Comparison of ENCODE assay signal across 13 cellular contexts in genomic region chr22:17131686-17132085, GRCh38. TPM values are rescaled to one million over a fixed set of nuclear protein-coding genes. Genes with fewer than 3 reads are reported as not detected.
DNase-seq lines count a peak whose midpoint lies in the region; ATAC-seq, FAIRE-seq and TF ChIP-seq lines count a peak whose summit lies in the region.
"Had no signal": no experiment of that assay in that cellular context is flagged by ENCODE, and none has a peak within 500 bp of the region (broad histone marks: within the 10 kb centered on the region; RNA-seq: fewer than 3 reads in every experiment).

No MANE protein-coding gene starts in this region.

- H3K4me1 Mint-ChIP-seq in activated CD4-positive, alpha-beta T cell treated with anti-CD3 and anti-CD28 coated beads, Interleukin-2, amount 10 ng/mL, durations not matched to agents 7 days and 5 days, result no peaks in the 10 kb centered on the region

- H3K36me3 ChIP-seq in HEK293 (ENCODE audit: control insufficient read depth in 2 of 2, insufficient read depth in 1 of 2, low read length in 2 of 2) (peaks cover 0 to under 1% of the 10 kb centered on the region in 2 experiments; a peak in 2 of 3 replicates), left ventricle myocardium inferior (no peaks in the 10 kb centered on the region), thyroid gland (no peaks in the 10 kb centered on the region)
- H3K36me3 ChIP-seq: Peyer's patch, uterus had no signal

- no peak for TF ChIP-seq RAD21 in A549 (conservative IDR thresholded peaks at IDR 0.05 in 1 of 2, IDR thresholded peaks at IDR 0.05 in 1 of 2)

- POLR2A ChIA-PET in A549 (lab: Yijun Ruan, JAX), result interaction anchor here (1.0 to 1.4 kb wide), 2 partner anchors 27 to 40 kb away, joined by 3 to 5 read pairs; no protein-coding TSS in a partner anchor
- POLR2A ChIA-PET in HEK293 (lab: Yijun Ruan, JAX), result interaction anchor here (0.9 kb wide), 1 partner anchor 27 kb away, joined by 3 read pairs; the partner anchor contains the start of gene HDHD5
- POLR2A ChIA-PET in activated CD4-positive, alpha-beta T cell treated with anti-CD3 and anti-CD28 coated beads, Interleukin-2, amount 10 ng/mL, durations not matched to agents 7 days and 5 days (lab: Charles Lee), result no interaction called here

- CTCF ChIA-PET in A549 (lab: Yijun Ruan, JAX) (interaction anchor here (0.8 to 1.0 kb wide), 4 partner anchors 12 to 370 kb away, joined by 3 to 4 read pairs (median 4); no protein-coding TSS in a partner anchor), HEK293 (lab: Yijun Ruan, JAX) (interaction anchor here (0.7 to 1.3 kb wide), 4 partner anchors 14 to 40 kb away, joined by 3 to 7 read pairs (median 3); no protein-coding TSS in a partner anchor)
- CTCF ChIA-PET in activated CD4-positive, alpha-beta T cell treated with anti-CD3 and anti-CD28 coated beads, Interleukin-2, amount 10 ng/mL, durations not matched to agents 7 days and 5 days (lab: Charles Lee), result interaction anchor here (1.7 kb wide), 1 partner anchor 12 kb away, joined by 3 read pairs; no protein-coding TSS in a partner anchor

- H3K9me3 Mint-ChIP-seq in activated CD4-positive, alpha-beta T cell treated with anti-CD3 and anti-CD28 coated beads, Interleukin-2, amount 10 ng/mL, durations not matched to agents 7 days and 5 days, result no peaks in the 10 kb centered on the region

- no peak overlapping the region for H3K4me2 ChIP-seq in A549

- no peak for TF ChIP-seq EP300 in A549 (IDR thresholded peaks at IDR 0.05)

- H3K36me3 Mint-ChIP-seq in activated CD4-positive, alpha-beta T cell treated with anti-CD3 and anti-CD28 coated beads, Interleukin-2, amount 10 ng/mL, durations not matched to agents 7 days and 5 days (ENCODE audit: low read depth), result peaks cover 3% of the 10 kb centered on the region

- no peak overlapping the region for H3K4me3 Mint-ChIP-seq in activated CD4-positive, alpha-beta T cell treated with anti-CD3 and anti-CD28 coated beads, Interleukin-2, amount 10 ng/mL, durations not matched to agents 7 days and 5 days

- WGBS in A549 (ENCODE audit: missing lambda C conversion rate), result 29% methylated on average over 5 of the region's 5 CpGs
- 47 to 50% methylated on average over 5 of the region's 5 CpGs for WGBS in thyroid gland, 2 donors

- H3K4me3 ChIP-seq in A549 (no peak overlapping the region), HEK293 (ENCODE audit: low read depth, low read length) (no peak overlapping the region), left ventricle myocardium inferior (peak overlapping the region; percentile 42), thyroid gland (replicated peaks in 1 of 3) (no peak overlapping the region)
- H3K4me3 ChIP-seq: mucosa of descending colon, Peyer's patch, uterus had no signal

- intact Hi-C loops in left ventricle myocardium inferior (cut with micrococcal nuclease) (no loop called here), thyroid gland (cut with DNase I) (no loop called here)

- TF ChIP-seq POLR2A in A549 (IDR thresholded peaks at IDR 0.05; ENCODE audit: low read length) (no peak), thyroid gland (IDR thresholded peaks at IDR 0.05) (no peak)

- H3K27ac ChIP-seq in A549, result no peak overlapping the region
- no peak overlapping the region for H3K27ac ChIP-seq in HEK293 (ENCODE audit: extremely low read depth, low read depth, low read length)
- H3K27ac ChIP-seq in left ventricle myocardium inferior (replicated peaks), result peak overlapping the region; percentile 47
- H3K27ac ChIP-seq in thyroid gland, result no peak overlapping the region
- H3K27ac ChIP-seq: Peyer's patch, uterus had no signal

- no peak for FAIRE-seq in A549 (lab: Jason Lieb, UNC)
- FAIRE-seq: endometrium had no signal

- H3K27me3 ChIP-seq in left ventricle myocardium inferior (ENCODE audit: low read depth) (no peaks in the 10 kb centered on the region), thyroid gland (no peaks in the 10 kb centered on the region)
- H3K27me3 ChIP-seq: Peyer's patch, uterus had no signal

- H3K27me3 Mint-ChIP-seq in activated CD4-positive, alpha-beta T cell treated with anti-CD3 and anti-CD28 coated beads, Interleukin-2, amount 10 ng/mL, durations not matched to agents 7 days and 5 days, result no peaks in the 10 kb centered on the region

- DNase-seq in A549 (ENCODE audit: low read depth in 1 of 2, low spot score in 1 of 2), result no peak
- peak; percentile 37 for DNase-seq in NCI-H774 (lab: John Stamatoyannopoulos, UW)
- DNase-seq in left ventricle myocardium inferior, result no peak
- DNase-seq in thyroid gland, result no peak
- no peak for DNase-seq in mucosa of gallbladder (ENCODE audit: low spot score)
- DNase-seq in activated CD4-positive, alpha-beta T cell treated with anti-CD3 and anti-CD28 coated beads, Interleukin-2, amount 10 ng/mL, durations not matched to agents 7 days and 5 days, result no peak
- DNase-seq in activated T-cell treated with anti-CD3 and anti-CD28 coated beads, Interleukin-2, amount 50 U/mL, for 48 hours, result no peak
- DNase-seq: hippocampal formation, mucosa of descending colon, uterus had no signal

- peak; percentile 66 to 85 for ATAC-seq in A549
- ATAC-seq: mucosa of descending colon had no signal

- H3K4me1 ChIP-seq in A549 (no peaks in the 10 kb centered on the region), HEK293 (ENCODE audit: control insufficient read depth, insufficient read depth, low read length) (no peaks in the 10 kb centered on the region), left ventricle myocardium inferior (peaks cover 26% of the 10 kb centered on the region), thyroid gland (no peaks in the 10 kb centered on the region)
- H3K4me1 ChIP-seq: Peyer's patch, uterus had no signal

- TF ChIP-seq CTCF in A549 (IDR thresholded peaks at IDR 0.05) (no peak), HEK293 (tag by site-specific recombination; IDR thresholded peaks at IDR 0.05) (no peak; the same call in 1 of the 2 replicates), left ventricle myocardium inferior (IDR thresholded peaks at IDR 0.05; ENCODE audit: borderline replicate concordance) (peak; percentile 29), thyroid gland (IDR thresholded peaks at IDR 0.05) (no peak)

- no peaks in the 10 kb centered on the region for H3K9me3 ChIP-seq in A549
- no peaks in the 10 kb centered on the region for H3K9me3 ChIP-seq in HEK293 (ENCODE audit: control insufficient read depth, insufficient read depth, low read depth, low read length)
- H3K9me3 ChIP-seq in left ventricle myocardium inferior (replicated peaks), result no peaks in the 10 kb centered on the region
- no peaks in the 10 kb centered on the region for H3K9me3 ChIP-seq in thyroid gland
- H3K9me3 ChIP-seq: mucosa of descending colon, Peyer's patch, uterus had no signal

- no peak overlapping the region for H3K27ac Mint-ChIP-seq in activated CD4-positive, alpha-beta T cell treated with anti-CD3 and anti-CD28 coated beads, Interleukin-2, amount 10 ng/mL, durations not matched to agents 7 days and 5 days

TF ChIP-seq in A549, 52 proteins besides CTCF, POLR2A, EP300 and RAD21 (continues in another document):
- no peak for TF ChIP-seq HOXB5 (CRISPR knock-in tag; IDR thresholded peaks at IDR 0.05)
- TF ChIP-seq MAFK (IDR thresholded peaks at IDR 0.05; ENCODE audit: partially characterized antibody), result no peak
- TF ChIP-seq NR3C1 (IDR thresholded peaks at IDR 0.05), result no peak
- TF ChIP-seq KDM1A (IDR thresholded peaks at IDR 0.05; ENCODE audit: low read depth), result no peak
- no peak for TF ChIP-seq POLR2AphosphoS2 (conservative IDR thresholded peaks at IDR 0.05; ENCODE audit: low read length)
- no peak for TF ChIP-seq RNF2 (IDR thresholded peaks at IDR 0.05; ENCODE audit: borderline replicate concordance, low read depth)
- no peak for TF ChIP-seq JUNB (IDR thresholded peaks at IDR 0.05)

TF ChIP-seq in HEK293, 187 proteins besides CTCF, POLR2A, EP300 and RAD21 (continues in another document):
- TF ChIP-seq GLIS2 (tag by site-specific recombination; IDR thresholded peaks at IDR 0.05) (no peak), ZNF140 (tag by site-specific recombination; IDR thresholded peaks at IDR 0.05) (no peak), ZNF221 (tag by site-specific recombination; IDR thresholded peaks at IDR 0.05; ENCODE audit: borderline replicate concordance) (no peak), EGR2 (tag by site-specific recombination; IDR thresholded peaks at IDR 0.05; ENCODE audit: low read depth) (0 out of 2 replicates have a peak, but pooled peaks have one; percentile 17), ZNF670 (tag by site-specific recombination; IDR thresholded peaks at IDR 0.05; ENCODE audit: low read depth) (no peak)

RNA-seq across cellular contexts. Expression of gene TMEM121B, which starts 10.5 kb away (rescaled TPM):
- polyA plus RNA-seq in A549 (2011; rRNA removed) (0.03 TPM in 1 of 2 replicates, not detected in the other), A549 (2017; fragmentation: RNase III; extraction: RNeasy Plus Mini Kit Qiagen cat#74134 plus additional on column Dnase treatment) (0.03 to 0.08 TPM (median 0.05 TPM) in 3 replicates)
- polyA plus RNA-seq in A549 (2012; cell fraction: cytosol; rRNA removed), result 0.03 TPM in 1 of 2 replicates, not detected in the other
- 0.08 and 0.10 TPM in 2 replicates for polyA plus RNA-seq in A549 (2012; cell fraction: nucleus; rRNA removed)
- polyA minus RNA-seq in A549 (2011; rRNA and poly(A)+ RNA removed), result not detected in 2 replicates
- total RNA-seq in left ventricle myocardium inferior (1.5 TPM), thyroid gland (under 1 TPM in 2 of 4 donors, not detected in 2; 0.10 to 0.17 TPM), mucosa of gallbladder (1.7 TPM)
- total RNA-seq in activated CD4-positive, alpha-beta T cell treated with anti-CD3 and anti-CD28 coated beads, Interleukin-2, amount 10 ng/mL, durations not matched to agents 7 days and 5 days, result under 1 TPM; 0.05 to 0.06 TPM

RNA-seq across cellular contexts. Expression of gene HDHD5, which starts 27.4 kb away (rescaled TPM):
- 19.7 and 27.3 TPM in 2 replicates for polyA plus RNA-seq in A549 (2011; rRNA removed)
- polyA plus RNA-seq in A549 (2012; cell fraction: cytosol; rRNA removed), result 50.3 and 57.6 TPM in 2 replicates
- polyA plus RNA-seq in A549 (2012; cell fraction: nucleus; rRNA removed), result 74.5 and 76.5 TPM in 2 replicates
- 31.0 to 35.5 TPM (median 34.9 TPM) in 3 replicates for polyA plus RNA-seq in A549 (2017; fragmentation: RNase III; extraction: RNeasy Plus Mini Kit Qiagen cat#74134 plus additional on column Dnase treatment)
- polyA minus RNA-seq in A549 (2011; rRNA and poly(A)+ RNA removed), result 20.4 and 25.1 TPM in 2 replicates
- total RNA-seq in left ventricle myocardium inferior, result 52.6 TPM
- total RNA-seq in thyroid gland, result 10 to 100 TPM; 21.6 to 37.8 (median 25.8) TPM
- 31.7 TPM for total RNA-seq in mucosa of gallbladder
- 10 to 100 TPM; 30.9 to 37.1 TPM for total RNA-seq in activated CD4-positive, alpha-beta T cell treated with anti-CD3 and anti-CD28 coated beads, Interleukin-2, amount 10 ng/mL, durations not matched to agents 7 days and 5 days

RNA-seq across cellular contexts. Expression of gene IL17RA, which starts 46.9 kb away (rescaled TPM):
- polyA plus RNA-seq in A549 (2011; rRNA removed), result 6.4 and 9.1 TPM in 2 replicates
- 3.0 and 4.0 TPM in 2 replicates for polyA plus RNA-seq in A549 (2012; cell fraction: cytosol; rRNA removed)
- polyA plus RNA-seq in A549 (2012; cell fraction: nucleus; rRNA removed), result 8.6 and 10.3 TPM in 2 replicates
- polyA plus RNA-seq in A549 (2017; fragmentation: RNase III; extraction: RNeasy Plus Mini Kit Qiagen cat#74134 plus additional on column Dnase treatment), result 3.9 to 4.4 TPM (median 4.3 TPM) in 3 replicates
- polyA minus RNA-seq in A549 (2011; rRNA and poly(A)+ RNA removed), result 6.8 and 11.9 TPM in 2 replicates
- 7.6 TPM for total RNA-seq in left ventricle myocardium inferior
- 10 to 100 TPM; 10.3 to 19.1 (median 15.5) TPM for total RNA-seq in thyroid gland
- 27.2 TPM for total RNA-seq in mucosa of gallbladder
- total RNA-seq in activated CD4-positive, alpha-beta T cell treated with anti-CD3 and anti-CD28 coated beads, Interleukin-2, amount 10 ng/mL, durations not matched to agents 7 days and 5 days, result 10 to 100 TPM; 53.6 to 55.9 TPM
